ENCODE assay signal across 8 cellular contexts in genomic region chr11:58654079-58654907, GRCh38. TPM values are rescaled to one million over a fixed set of nuclear protein-coding genes. Genes with fewer than 3 reads are reported as not detected.
A peak's percentile ranks its signal among the peaks of the same experiment; 100 is the strongest.
DNase-seq lines count a peak whose midpoint lies in the region; ATAC-seq, FAIRE-seq and TF ChIP-seq lines count a peak whose summit lies in the region.

No MANE protein-coding gene starts in this region.

- no peaks in the 10 kb centered on the region for H3K27me3 Mint-ChIP-seq in CD4-positive, alpha-beta T cell
- H3K27me3 Mint-ChIP-seq in activated CD4-positive, alpha-beta memory T cell treated with anti-CD3 and anti-CD28 coated beads for 36 hours = peaks cover 1% of the 10 kb centered on the region
- H3K27me3 Mint-ChIP-seq in memory B cell = peaks cover 2% of the 10 kb centered on the region

- no peak overlapping the region for H3K4me3 Mint-ChIP-seq in CD4-positive, alpha-beta T cell
- no peak overlapping the region for H3K4me3 Mint-ChIP-seq in activated CD4-positive, alpha-beta memory T cell treated with anti-CD3 and anti-CD28 coated beads for 36 hours
- H3K4me3 Mint-ChIP-seq in memory B cell = no peak overlapping the region

- H3K9me3 ChIP-seq in CD4-positive, alpha-beta T cell (ENCODE audit: control insufficient read depth, low read length) = no peaks in the 10 kb centered on the region

- CTCF ChIA-PET in CD4-positive, alpha-beta T cell (lab: Charles Lee) = interaction anchor here (1.4 kb wide), 1 partner anchor 482 kb away, joined by 3 read pairs; no protein-coding TSS in a partner anchor
- CTCF ChIA-PET in activated CD4-positive, alpha-beta memory T cell treated with anti-CD3 and anti-CD28 coated beads for 36 hours (lab: Charles Lee) = interaction anchor here (0.9 to 3.7 kb wide), 20 partner anchors 9 to 504 kb away, joined by 3 to 26 read pairs (median 6); partner anchors contain the start of gene LPXN

- ATAC-seq in CD4-positive, alpha-beta T cell (ENCODE audit: poor library complexity) = peak; percentile 99
- ATAC-seq in HG03342 (IDR thresholded peaks at IDR 0.05; ENCODE audit: unreplicated experiment) (peak; percentile 95), memory B cell (ENCODE audit: low read depth) (peak; percentile 99)

- H3K9me3 Mint-ChIP-seq in CD4-positive, alpha-beta T cell = no peaks in the 10 kb centered on the region
- H3K9me3 Mint-ChIP-seq in activated CD4-positive, alpha-beta memory T cell treated with anti-CD3 and anti-CD28 coated beads for 36 hours = no peaks in the 10 kb centered on the region
- H3K9me3 Mint-ChIP-seq in memory B cell = peaks cover 3% of the 10 kb centered on the region

- peaks cover 7% of the 10 kb centered on the region for H3K4me1 Mint-ChIP-seq in CD4-positive, alpha-beta T cell (ENCODE audit: low read depth)
- peaks cover 18% of the 10 kb centered on the region for H3K4me1 Mint-ChIP-seq in activated CD4-positive, alpha-beta memory T cell treated with anti-CD3 and anti-CD28 coated beads for 36 hours (ENCODE audit: low read depth)
- H3K4me1 Mint-ChIP-seq in memory B cell = peaks cover 2% of the 10 kb centered on the region

- H3K27me3 ChIP-seq in CD4-positive, alpha-beta T cell (ENCODE audit: control insufficient read depth, insufficient read depth, low read length) = no peaks in the 10 kb centered on the region

- DNase-seq in CD4-positive, alpha-beta T cell = peak; percentile 64 to 80 (median 68)
- DNase-seq in GM19239 (ENCODE audit: insufficient read length, low spot score) (peak; percentile 46), NCI-H526 (lab: John Stamatoyannopoulos, UW) (peak; percentile 67 to 84), memory B cell (ENCODE audit: low spot score in 2 of 2) (peak; percentile 69 to 71)
- peak; percentile 85 for DNase-seq in activated CD4-positive, alpha-beta memory T cell treated with anti-CD3 and anti-CD28 coated beads for 36 hours
- DNase-seq in effector CD8-positive, alpha-beta T cell (lab: John Stamatoyannopoulos, UW) = peak; percentile 65
- DNase-seq in stimulated activated CD8-positive, alpha-beta memory T cell treated with anti-CD3 and anti-CD28 coated beads, Interleukin-15, amount 100 ng/mL, for 4 hours (ENCODE audit: low read depth in 2 of 2) = peak; percentile 26 to 52

- peak; percentile 96 for TF ChIP-seq CTCF in CD4-positive, alpha-beta T cell (IDR thresholded peaks at IDR 0.05)

- POLR2A ChIA-PET in CD4-positive, alpha-beta T cell (lab: Charles Lee) = interaction anchor here (1.0 kb wide), 1 partner anchor 14 kb away, joined by 3 read pairs; no protein-coding TSS in a partner anchor
- POLR2A ChIA-PET in activated CD4-positive, alpha-beta memory T cell treated with anti-CD3 and anti-CD28 coated beads for 36 hours (lab: Charles Lee) = no interaction called here

- FAIRE-seq in GM19239 (lab: Jason Lieb, UNC) = peak; percentile 90

- no peak overlapping the region for H3K27ac Mint-ChIP-seq in CD4-positive, alpha-beta T cell
- no peak overlapping the region for H3K27ac Mint-ChIP-seq in activated CD4-positive, alpha-beta memory T cell treated with anti-CD3 and anti-CD28 coated beads for 36 hours
- H3K27ac Mint-ChIP-seq in memory B cell = no peak overlapping the region

- H3K27ac ChIP-seq in CD4-positive, alpha-beta T cell (ENCODE audit: low read depth, low read length) = no peak overlapping the region

- no peaks in the 10 kb centered on the region for H3K36me3 Mint-ChIP-seq in CD4-positive, alpha-beta T cell (ENCODE audit: low read depth)
- no peaks in the 10 kb centered on the region for H3K36me3 Mint-ChIP-seq in activated CD4-positive, alpha-beta memory T cell treated with anti-CD3 and anti-CD28 coated beads for 36 hours
- no peaks in the 10 kb centered on the region for H3K36me3 Mint-ChIP-seq in memory B cell

- intact Hi-C loops in CD4-positive, alpha-beta T cell (cut with DNase I, micrococcal nuclease) = loop anchor here (1.0 to 10.0 kb wide), 6 partner anchors 134 to 503 kb away; no protein-coding TSS in a partner anchor
- intact Hi-C loops in activated CD4-positive, alpha-beta memory T cell treated with anti-CD3 and anti-CD28 coated beads for 36 hours (cut with micrococcal nuclease) = loop anchor here (1.0 to 10.0 kb wide), 4 partner anchors 21 to 491 kb away; partner anchors contain the start of gene FAM111A

RNA-seq across cellular contexts. Expression of gene CNTF, which starts 31.8 kb away (rescaled TPM):
- 1 to 10 TPM; 3.1 to 3.9 TPM for total RNA-seq in CD4-positive, alpha-beta T cell
- 1 to 10 TPM; 1.3 to 1.6 TPM for total RNA-seq in activated CD4-positive, alpha-beta memory T cell treated with anti-CD3 and anti-CD28 coated beads for 36 hours
